ENCODE assay signal across 1 cellular context in the genomic region with DNA sequence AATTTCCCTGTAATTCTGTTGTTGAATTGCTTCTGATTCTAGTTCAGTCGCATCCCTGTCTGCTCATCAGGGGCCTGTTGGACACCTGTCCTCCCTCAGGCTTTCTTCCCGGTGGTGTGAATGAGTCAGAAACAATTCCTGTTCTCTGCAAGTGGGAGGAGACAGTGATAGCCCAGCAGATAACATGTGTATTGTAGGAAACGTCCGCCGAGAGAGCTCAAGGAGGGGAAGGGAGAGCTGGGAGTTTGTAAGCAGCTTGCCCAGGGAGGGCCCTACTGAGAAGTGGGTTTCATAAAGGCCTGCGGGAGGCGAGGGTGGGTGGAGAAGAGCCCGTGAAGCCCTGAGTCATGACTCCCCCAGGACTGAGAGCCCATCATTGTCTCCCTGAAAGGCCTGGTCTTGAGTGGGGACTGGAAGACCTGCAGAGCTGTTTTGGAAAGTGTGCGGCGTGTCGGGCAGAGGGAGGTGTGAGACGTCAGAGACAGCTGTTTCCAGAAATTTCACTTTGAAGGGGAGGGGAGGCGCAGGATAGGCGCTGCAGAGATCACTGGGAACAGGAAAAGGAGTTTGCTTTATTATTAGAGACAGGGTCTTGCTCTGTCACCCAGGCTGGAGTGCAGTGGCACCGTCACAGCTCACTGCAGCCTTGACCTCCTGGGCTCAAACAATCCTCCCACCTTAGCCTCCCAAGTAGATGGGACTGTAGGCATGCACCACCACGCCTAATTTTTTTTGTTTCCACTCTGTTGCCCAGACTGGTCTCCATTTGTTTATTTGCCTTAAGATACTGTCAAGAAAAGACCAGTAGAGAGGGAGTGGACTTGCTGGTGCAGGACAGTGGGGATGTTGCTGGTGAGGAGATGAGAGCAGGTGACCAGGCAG.
TF ChIP-seq lines count a peak whose summit lies in the region.

No MANE protein-coding gene starts in this region.

TF ChIP-seq in K562, 482 proteins besides CTCF, POLR2A, EP300 and RAD21 (continued from another document):
- TF ChIP-seq, protein P1, sequence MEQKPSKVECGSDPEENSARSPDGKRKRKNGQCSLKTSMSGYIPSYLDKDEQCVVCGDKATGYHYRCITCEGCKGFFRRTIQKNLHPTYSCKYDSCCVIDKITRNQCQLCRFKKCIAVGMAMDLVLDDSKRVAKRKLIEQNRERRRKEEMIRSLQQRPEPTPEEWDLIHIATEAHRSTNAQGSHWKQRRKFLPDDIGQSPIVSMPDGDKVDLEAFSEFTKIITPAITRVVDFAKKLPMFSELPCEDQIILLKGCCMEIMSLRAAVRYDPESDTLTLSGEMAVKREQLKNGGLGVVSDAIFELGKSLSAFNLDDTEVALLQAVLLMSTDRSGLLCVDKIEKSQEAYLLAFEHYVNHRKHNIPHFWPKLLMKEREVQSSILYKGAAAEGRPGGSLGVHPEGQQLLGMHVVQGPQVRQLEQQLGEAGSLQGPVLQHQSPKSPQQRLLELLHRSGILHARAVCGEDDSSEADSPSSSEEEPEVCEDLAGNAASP (IDR thresholded peaks at IDR 0.05) = no peak
- TF ChIP-seq JUN (IDR thresholded peaks at IDR 0.05; ENCODE audit: borderline replicate concordance, low read depth, low read length) (0 out of 2 replicates have a peak, but pooled peaks have one; percentile 24), JUN (CRISPR knock-in tag; IDR thresholded peaks at IDR 0.05; ENCODE audit: borderline replicate concordance) (no peak), IFI16 (CRISPR knock-in tag; IDR thresholded peaks at IDR 0.05) (no peak), MCM5 (IDR thresholded peaks at IDR 0.05; ENCODE audit: low read depth) (no peak), HDGF (IDR thresholded peaks at IDR 0.05) (no peak), POLR2G (IDR thresholded peaks at IDR 0.05; ENCODE audit: low read depth, low read length) (no peak), SRF (CRISPR knock-in tag; IDR thresholded peaks at IDR 0.05) (peak in 1 of 2 experiments; percentile 19; a peak in 1 of 4 replicates), FOXM1 (IDR thresholded peaks at IDR 0.05; ENCODE audit: low read depth) (no peak), FOXM1 (CRISPR knock-in tag; IDR thresholded peaks at IDR 0.05; ENCODE audit: low read depth) (no peak), CTBP1 (IDR thresholded peaks at IDR 0.05; ENCODE audit: borderline replicate concordance) (peak; percentile 38; the same call in 1 of the 2 replicates), FOSL1 (tag; conservative IDR thresholded peaks at IDR 0.05) (peak; percentile 73), POLR2H (tag; IDR thresholded peaks at IDR 0.05; ENCODE audit: low read depth) (no peak), FOXA1 (IDR thresholded peaks at IDR 0.05; ENCODE audit: borderline replicate concordance) (no peak), SRSF1 (IDR thresholded peaks at IDR 0.05; ENCODE audit: low read depth, low read length) (no peak), VEZF1 (CRISPR knock-in tag; IDR thresholded peaks at IDR 0.05) (0 out of 2 replicates have a peak, but pooled peaks have one; percentile 11), RBM14 (IDR thresholded peaks at IDR 0.05; ENCODE audit: borderline replicate concordance, insufficient read depth, low read depth, low read length) (no peak), RNF219 (CRISPR knock-in tag; IDR thresholded peaks at IDR 0.05) (no peak), NONO (IDR thresholded peaks at IDR 0.05; ENCODE audit: low read depth in 2 of 2, low read length in 1 of 2) (no peak), GABPB2 (CRISPR knock-in tag; conservative IDR thresholded peaks at IDR 0.05) (no peak), DDX20 (tag; IDR thresholded peaks at IDR 0.05; ENCODE audit: low read depth) (no peak), EGR1 (conservative IDR thresholded peaks at IDR 0.05) (0 out of 2 replicates have a peak, but pooled peaks have one; percentile 11), CCAR2 (IDR thresholded peaks at IDR 0.05; ENCODE audit: low read depth, low read length) (no peak), ZNF778 (CRISPR knock-in tag; IDR thresholded peaks at IDR 0.05) (no peak), ARID1B (IDR thresholded peaks at IDR 0.05) (peak; percentile 43; the same call in 1 of the 2 replicates), DPF2 (IDR thresholded peaks at IDR 0.05) (peak; percentile 37), ZNF143 (CRISPR knock-in tag; IDR thresholded peaks at IDR 0.05) (no peak), HNRNPLL (IDR thresholded peaks at IDR 0.05; ENCODE audit: low read depth, low read length, poor library complexity, severe bottlenecking) (no peak)
- TF ChIP-seq, protein P2, sequence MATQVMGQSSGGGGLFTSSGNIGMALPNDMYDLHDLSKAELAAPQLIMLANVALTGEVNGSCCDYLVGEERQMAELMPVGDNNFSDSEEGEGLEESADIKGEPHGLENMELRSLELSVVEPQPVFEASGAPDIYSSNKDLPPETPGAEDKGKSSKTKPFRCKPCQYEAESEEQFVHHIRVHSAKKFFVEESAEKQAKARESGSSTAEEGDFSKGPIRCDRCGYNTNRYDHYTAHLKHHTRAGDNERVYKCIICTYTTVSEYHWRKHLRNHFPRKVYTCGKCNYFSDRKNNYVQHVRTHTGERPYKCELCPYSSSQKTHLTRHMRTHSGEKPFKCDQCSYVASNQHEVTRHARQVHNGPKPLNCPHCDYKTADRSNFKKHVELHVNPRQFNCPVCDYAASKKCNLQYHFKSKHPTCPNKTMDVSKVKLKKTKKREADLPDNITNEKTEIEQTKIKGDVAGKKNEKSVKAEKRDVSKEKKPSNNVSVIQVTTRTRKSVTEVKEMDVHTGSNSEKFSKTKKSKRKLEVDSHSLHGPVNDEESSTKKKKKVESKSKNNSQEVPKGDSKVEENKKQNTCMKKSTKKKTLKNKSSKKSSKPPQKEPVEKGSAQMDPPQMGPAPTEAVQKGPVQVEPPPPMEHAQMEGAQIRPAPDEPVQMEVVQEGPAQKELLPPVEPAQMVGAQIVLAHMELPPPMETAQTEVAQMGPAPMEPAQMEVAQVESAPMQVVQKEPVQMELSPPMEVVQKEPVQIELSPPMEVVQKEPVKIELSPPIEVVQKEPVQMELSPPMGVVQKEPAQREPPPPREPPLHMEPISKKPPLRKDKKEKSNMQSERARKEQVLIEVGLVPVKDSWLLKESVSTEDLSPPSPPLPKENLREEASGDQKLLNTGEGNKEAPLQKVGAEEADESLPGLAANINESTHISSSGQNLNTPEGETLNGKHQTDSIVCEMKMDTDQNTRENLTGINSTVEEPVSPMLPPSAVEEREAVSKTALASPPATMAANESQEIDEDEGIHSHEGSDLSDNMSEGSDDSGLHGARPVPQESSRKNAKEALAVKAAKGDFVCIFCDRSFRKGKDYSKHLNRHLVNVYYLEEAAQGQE (CRISPR knock-in tag; IDR thresholded peaks at IDR 0.05; ENCODE audit: low read depth) = no peak
- TF ChIP-seq, protein P3, sequence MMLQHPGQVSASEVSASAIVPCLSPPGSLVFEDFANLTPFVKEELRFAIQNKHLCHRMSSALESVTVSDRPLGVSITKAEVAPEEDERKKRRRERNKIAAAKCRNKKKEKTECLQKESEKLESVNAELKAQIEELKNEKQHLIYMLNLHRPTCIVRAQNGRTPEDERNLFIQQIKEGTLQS (IDR thresholded peaks at IDR 0.05) = peak; percentile 41; the same call in 1 of the 2 replicates
- TF ChIP-seq, protein P3 (CRISPR knock-in tag; conservative IDR thresholded peaks at IDR 0.05) = no peak
